Comparison of ENCODE assay signal across 7 cellular contexts in genomic region chr14:97978336-97978735, GRCh38.
DNase-seq lines count a peak whose midpoint lies in the region; ATAC-seq and TF ChIP-seq lines count a peak whose summit lies in the region.

No MANE protein-coding gene starts in this region.

- H3K9me3 ChIP-seq in right atrium auricular region (no peaks in the 10 kb centered on the region), upper lobe of right lung (no peaks in the 10 kb centered on the region)

- H3K36me3 ChIP-seq in right atrium auricular region (no peaks in the 10 kb centered on the region), upper lobe of right lung (no peaks in the 10 kb centered on the region)

- peak overlapping the region; percentile 23 to 45 for H3K4me3 ChIP-seq in right atrium auricular region
- peak overlapping the region; percentile 46 for H3K4me3 ChIP-seq in upper lobe of right lung

- in situ Hi-C loops in SK-MEL-5 (cut with HindIII; ENCODE audit: low pct_unique_long_range_greater_than_20kb, low sequenced_read_pairs): no loop called here

- intact Hi-C loops in upper lobe of right lung (cut with DNase I): no loop called here

- DNase-seq in HuH-7 (ENCODE audit: low spot score) (peak; percentile 23), SK-MEL-5 (ENCODE audit: low read depth, low spot score) (peak; percentile 56), right atrium auricular region (ENCODE audit: low spot score) (peak; percentile 76), renal cortical epithelial cell (ENCODE audit: low read depth) (peak; percentile 56), upper lobe of right lung (peak; percentile 85)
- peak; percentile 73 to 88 for DNase-seq in activated naive CD4-positive, alpha-beta T cell treated with anti-CD3 and anti-CD28 coated beads, Interleukin-2, amount 50 U/mL, for 72 hours (ENCODE audit: low spot score in 2 of 2)

- peak overlapping the region; percentile 97 to 98 for H3K27ac Mint-ChIP-seq in activated naive CD4-positive, alpha-beta T cell treated with anti-CD3 and anti-CD28 coated beads, Interleukin-2, amount 50 U/mL, for 72 hours

- no peaks in the 10 kb centered on the region for H3K27me3 ChIP-seq in right atrium auricular region
- no peaks in the 10 kb centered on the region for H3K27me3 ChIP-seq in upper lobe of right lung

- peaks cover 0 to 38% of the 10 kb centered on the region in 2 donors for H3K4me1 ChIP-seq in right atrium auricular region
- H3K4me1 ChIP-seq in upper lobe of right lung: peaks cover 8% of the 10 kb centered on the region

- peak overlapping the region; percentile 73 to 77 for H3K27ac ChIP-seq in right atrium auricular region
- peak overlapping the region; percentile 67 for H3K27ac ChIP-seq in upper lobe of right lung

- peak; percentile 89 to 90 for ATAC-seq in activated naive CD4-positive, alpha-beta T cell treated with anti-CD3 and anti-CD28 coated beads, Interleukin-2, amount 50 U/mL, for 72 hours
- peak; percentile 88 for ATAC-seq in upper lobe of right lung
- no peak for ATAC-seq in GM21381 (IDR thresholded peaks at IDR 0.05; ENCODE audit: unreplicated experiment)

- peaks cover 0 to 13% of the 10 kb centered on the region in 2 donors for H3K9me3 Mint-ChIP-seq in activated naive CD4-positive, alpha-beta T cell treated with anti-CD3 and anti-CD28 coated beads, Interleukin-2, amount 50 U/mL, for 72 hours

- TF ChIP-seq CTCF in right atrium auricular region (IDR thresholded peaks at IDR 0.05): peak in 1 of 2 donors; percentile 39
- TF ChIP-seq CTCF in upper lobe of right lung (IDR thresholded peaks at IDR 0.05): peak; percentile 40

- peaks cover 27 to 45% of the 10 kb centered on the region in 2 donors for H3K36me3 Mint-ChIP-seq in activated naive CD4-positive, alpha-beta T cell treated with anti-CD3 and anti-CD28 coated beads, Interleukin-2, amount 50 U/mL, for 72 hours

Comparison
In these comparisons a context has a peak if more than half of its experiments do, and no peak if none do; other contexts are left out.
1. DNase-seq: peak in every context shown above with its lines; median percentile 85 in upper lobe of right lung; 80 in activated naive CD4-positive, alpha-beta T cell treated with anti-CD3 and anti-CD28 coated beads, Interleukin-2, amount 50 U/mL, for 72 hours; 76 in right atrium auricular region; 56 in SK-MEL-5; 56 in renal cortical epithelial cell; 23 in HuH-7.